In the genomic region with DNA sequence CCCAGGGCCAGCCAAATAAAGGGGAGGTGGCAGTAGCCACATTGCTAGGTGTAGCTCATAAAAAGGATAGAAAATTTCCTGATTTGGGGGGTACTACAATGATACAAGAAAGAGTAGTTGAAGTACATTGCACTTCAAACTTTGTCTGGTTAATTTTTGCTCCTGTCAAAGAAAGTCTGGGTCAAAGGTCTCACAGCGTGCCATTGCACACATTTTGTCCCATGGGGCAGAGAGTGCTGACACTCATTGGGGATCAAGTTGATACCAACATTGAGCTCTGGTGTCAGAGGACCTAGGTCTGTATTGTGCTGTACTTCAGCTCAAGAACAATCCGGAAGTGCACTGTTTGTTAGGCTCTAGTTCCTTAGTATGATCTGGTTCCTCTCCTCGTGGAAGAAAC, we compare ENCODE assay signal across 13 cellular contexts.
DNase-seq lines count a peak whose midpoint lies in the region; ATAC-seq and TF ChIP-seq lines count a peak whose summit lies in the region.
"Had no signal": no experiment of that assay in that cellular context is flagged by ENCODE, and none has a peak within 500 bp of the region (broad histone marks: within the 10 kb centered on the region; RNA-seq: fewer than 3 reads in every experiment).

No MANE protein-coding gene starts in this region.

- peaks cover 5% of the 10 kb centered on the region for H3K9me3 Mint-ChIP-seq in endodermal cell

- H3K27me3 Mint-ChIP-seq in endodermal cell (ENCODE audit: insufficient read depth): no peaks in the 10 kb centered on the region

- peaks cover 54% of the 10 kb centered on the region for H3K36me3 Mint-ChIP-seq in endodermal cell (ENCODE audit: low read depth)

- H3K4me3 ChIP-seq in OCI-LY3 (ENCODE audit: low read length) (peak overlapping the region; percentile 56), endodermal cell (ENCODE audit: low read length) (no peak overlapping the region), stomach smooth muscle (ENCODE audit: low read length in 2 of 2) (no peak overlapping the region)

- H3K27ac ChIP-seq in OCI-LY3 (ENCODE audit: low read length) (no peak overlapping the region), endodermal cell (ENCODE audit: low read depth, low read length) (no peak overlapping the region), stomach smooth muscle (ENCODE audit: low read length) (peak overlapping the region; percentile 71)
- H3K27ac ChIP-seq: Peyer's patch had no signal

- peak overlapping the region; percentile 64 for H3K4me2 ChIP-seq in OCI-LY3 (ENCODE audit: low read length)

- DNase-seq in DMS53 (lab: John Stamatoyannopoulos, UW) (peak; percentile 5), DMS53 treated with DMSO at 0.1 percent for 48 hours (lab: John Stamatoyannopoulos, UW; ENCODE audit: unreplicated experiment) (no peak), endodermal cell (no peak), left ventricle myocardium superior (no peak), medulla oblongata (ENCODE audit: extremely low spot score) (no peak)
- DNase-seq: 8988T; DND-41; NK-92 treated with Interleukin-12 subunit alpha and Interleukin-12 subunit beta, amount 100 ng/mL, for 24 hours; SHP77 treated with DMSO at 0.1 percent for 48 hours had no signal

- H2AFZ ChIP-seq in OCI-LY3 (ENCODE audit: low read depth, low read length): peak overlapping the region; percentile 63

- intact Hi-C loops in left ventricle myocardium superior (cut with micrococcal nuclease): no loop called here

- 92 to 94% methylated on average over 2 to 3 of the region's 3 CpGs for WGBS in endodermal cell (ENCODE audit: insufficient coverage in 1 of 2, insufficient read length in 1 of 2), 2 experiments

- H3K4me1 ChIP-seq in OCI-LY3 (ENCODE audit: low read length) (peaks cover 32% of the 10 kb centered on the region), endodermal cell (ENCODE audit: control insufficient read depth, insufficient read depth, low read length) (no peaks in the 10 kb centered on the region), stomach smooth muscle (ENCODE audit: control insufficient read depth, insufficient read depth, low read length) (peaks cover 12% of the 10 kb centered on the region)
- H3K4me1 ChIP-seq: Peyer's patch had no signal

- peaks cover 19% of the 10 kb centered on the region for H3K4me1 Mint-ChIP-seq in endodermal cell

- H3K4me3 Mint-ChIP-seq in endodermal cell: no peak overlapping the region

- H3K9ac ChIP-seq in OCI-LY3 (ENCODE audit: low read length) (peak overlapping the region; percentile 60), endodermal cell (ENCODE audit: extremely low read depth, low read length, poor library complexity, severe bottlenecking) (no peak overlapping the region), stomach smooth muscle (ENCODE audit: low read length in 2 of 2) (peak overlapping the region in 1 of 2 donors; percentile 13)

- no peaks in the 10 kb centered on the region for H3K9me3 ChIP-seq in OCI-LY3 (ENCODE audit: insufficient read depth, low read length)
- peaks cover 13% of the 10 kb centered on the region for H3K9me3 ChIP-seq in endodermal cell (ENCODE audit: control insufficient read depth, low read length)
- no peaks in the 10 kb centered on the region for H3K9me3 ChIP-seq in stomach smooth muscle (ENCODE audit: control insufficient read depth in 2 of 2, low read length in 2 of 2)

- H3K79me2 ChIP-seq in OCI-LY3 (ENCODE audit: low read length): no peaks in the 10 kb centered on the region

- H3K27ac Mint-ChIP-seq in endodermal cell: peak overlapping the region; percentile 86

- ATAC-seq in left ventricle myocardium superior (no peak), HG02798 (IDR thresholded peaks at IDR 0.05; ENCODE audit: poor library complexity, unreplicated experiment) (no peak)

- TF ChIP-seq CTCF in OCI-LY3 (IDR thresholded peaks at IDR 0.05; ENCODE audit: low read depth, low read length) (no peak), endodermal cell (conservative IDR thresholded peaks at IDR 0.05) (no peak)

- no peaks in the 10 kb centered on the region for H4K20me1 ChIP-seq in OCI-LY3 (ENCODE audit: insufficient read depth, low read length)

- no peaks in the 10 kb centered on the region for H3K27me3 ChIP-seq in OCI-LY3 (ENCODE audit: low read depth, low read length)
- H3K27me3 ChIP-seq in endodermal cell (ENCODE audit: control insufficient read depth, insufficient read depth, low read length, poor library complexity, severe bottlenecking): no peaks in the 10 kb centered on the region
- peaks cover 0 to 3% of the 10 kb centered on the region in 2 donors for H3K27me3 ChIP-seq in stomach smooth muscle (ENCODE audit: control insufficient read depth in 1 of 2, insufficient read depth in 2 of 2, low read length in 2 of 2)
- H3K27me3 ChIP-seq: Peyer's patch had no signal

- H3K36me3 ChIP-seq in OCI-LY3 (replicated peaks; ENCODE audit: low read depth, low read length) (no peaks in the 10 kb centered on the region), endodermal cell (ENCODE audit: control insufficient read depth, insufficient read depth, low read length) (peaks cover 8% of the 10 kb centered on the region), stomach smooth muscle (ENCODE audit: control insufficient read depth in 2 of 2, insufficient read depth in 2 of 2, low read length in 2 of 2) (no peaks in the 10 kb centered on the region)
- H3K36me3 ChIP-seq: Peyer's patch had no signal
